27 cellular contexts compared by ENCODE assay signal in genomic region chr3:187259171-187259570, GRCh38. TPM values are rescaled to one million over a fixed set of nuclear protein-coding genes. Genes with fewer than 3 reads are reported as not detected.
A peak's percentile ranks its signal among the peaks of the same experiment; 100 is the strongest.
DNase-seq lines count a peak whose midpoint lies in the region; ATAC-seq and TF ChIP-seq lines count a peak whose summit lies in the region.
"Had no signal": no experiment of that assay in that cellular context is flagged by ENCODE, and none has a peak within 500 bp of the region (broad histone marks: within the 10 kb centered on the region; RNA-seq: fewer than 3 reads in every experiment).

No MANE protein-coding gene starts in this region.

- CTCF ChIA-PET in IMR-90 (lab: Yijun Ruan, JAX): interaction anchor here (0.6 to 1.5 kb wide), 3 partner anchors 8 to 60 kb away, joined by 3 to 4 read pairs (median 4); no protein-coding TSS in a partner anchor

- no CpG with 5 or more reads among the region's 2 CpGs for WGBS in IMR-90 (ENCODE audit: extremely low coverage in 2 of 2, insufficient read length in 1 of 2), 2 experiments
- WGBS in hepatocyte (ENCODE audit: low lambda C conversion rate, missing lambda C conversion rate): 71% methylated on average over 2 of the region's 2 CpGs

- no peak overlapping the region for H3K4me3 ChIP-seq in GM23338
- H3K4me3 ChIP-seq in IMR-90 (ENCODE audit: insufficient read depth, low read depth, low read length): no peak overlapping the region
- H3K4me3 ChIP-seq in hepatocyte: no peak overlapping the region
- H3K4me3 ChIP-seq: A549, GM23248 had no signal

- no peaks in the 10 kb centered on the region for H3F3A ChIP-seq in GM23338 (replicated peaks; ENCODE audit: low read depth)

- in situ Hi-C loops in IMR-90 (cut with MboI; ENCODE audit: low sequenced_read_pairs) (no loop called here), GM13976 (cut with MboI; ENCODE audit: low sequenced_read_pairs, unreplicated experiment) (no loop called here)

- H4K5ac ChIP-seq in IMR-90 (ENCODE audit: low read depth, low read length): no peak overlapping the region

- no peak overlapping the region for H3K23ac ChIP-seq in IMR-90 (ENCODE audit: low read depth, low read length)

- H3K9ac ChIP-seq in IMR-90 (ENCODE audit: low read depth, low read length): no peak overlapping the region
- H3K9ac ChIP-seq: GM23248, SK-N-SH had no signal

- H3K27ac ChIP-seq in GM23338 (ENCODE audit: low read depth) (no peak overlapping the region), IMR-90 (ENCODE audit: insufficient read depth, low read length) (no peak overlapping the region), hepatocyte (no peak overlapping the region)
- H3K27ac ChIP-seq: A549, GM23248, HL-60 had no signal

- POLR2A ChIA-PET in IMR-90 (lab: Charles Lee; ENCODE audit: unreplicated experiment): no interaction called here

- H2AK5ac ChIP-seq in IMR-90 (ENCODE audit: low read depth, low read length): peak overlapping the region; percentile 8; the same call in 1 of the 2 replicates

- no peak overlapping the region for H2BK20ac ChIP-seq in IMR-90 (ENCODE audit: low read depth, low read length)

- H3K27me3 ChIP-seq in GM23338 (ENCODE audit: insufficient read depth) (no peaks in the 10 kb centered on the region), IMR-90 (ENCODE audit: control insufficient read depth, insufficient read depth, low read length) (no peaks in the 10 kb centered on the region), hepatocyte (no peaks in the 10 kb centered on the region)

- no peaks in the 10 kb centered on the region for H3K36me3 Mint-ChIP-seq in GM23338 (ENCODE audit: low read depth)
- H3K36me3 Mint-ChIP-seq: CD4-positive, alpha-beta memory T cell had no signal

- no TSS peak for BruUV-seq in IMR-90 (replicated peaks; lab: Mats Ljungman, UMichigan)

- H2BK120ac ChIP-seq in IMR-90 (ENCODE audit: low read depth, low read length): no peak overlapping the region

- no peaks in the 10 kb centered on the region for H3K9me3 Mint-ChIP-seq in GM23338
- H3K9me3 Mint-ChIP-seq: CD4-positive, alpha-beta memory T cell had no signal

- ATAC-seq in GM23338 (no peak), IMR-90 (ENCODE audit: low read depth) (no peak)
- ATAC-seq: A549, HCT116, PC-3 had no signal

- H2BK15ac ChIP-seq in IMR-90 (ENCODE audit: low read depth, low read length): no peak overlapping the region

- TF ChIP-seq CTCF in GM23338 (conservative IDR thresholded peaks at IDR 0.05; ENCODE audit: low read depth in 2 of 2) (peak; percentile 63 to 69), IMR-90 (conservative IDR thresholded peaks at IDR 0.05; ENCODE audit: low read depth, low read length) (no peak), hepatocyte (IDR thresholded peaks at IDR 0.05; ENCODE audit: poor library complexity) (peak; percentile 8), GM13976 (IDR thresholded peaks at IDR 0.05; ENCODE audit: borderline replicate concordance, control extremely low read depth, extremely low read depth, insufficient read depth, missing control alignments) (no peak)

- peaks cover 4% of the 10 kb centered on the region; the same call in 1 of the 2 replicates for H3K4me1 ChIP-seq in GM23338 (ENCODE audit: insufficient read depth)
- peaks cover 7% of the 10 kb centered on the region; the same call in 1 of the 2 replicates for H3K4me1 ChIP-seq in IMR-90 (ENCODE audit: control insufficient read depth, insufficient read depth, low read length)
- peaks cover 12% of the 10 kb centered on the region for H3K4me1 ChIP-seq in hepatocyte (ENCODE audit: insufficient read depth)

- H4K20me1 ChIP-seq in GM23338 (replicated peaks; ENCODE audit: insufficient read depth) (no peaks in the 10 kb centered on the region), IMR-90 (ENCODE audit: insufficient read depth, low read length) (no peaks in the 10 kb centered on the region), hepatocyte (ENCODE audit: insufficient read depth, poor library complexity, severe bottlenecking) (no peaks in the 10 kb centered on the region)

- peaks cover 2% of the 10 kb centered on the region; the same call in 2 of the 3 replicates for H3K4me1 Mint-ChIP-seq in GM23338
- H3K4me1 Mint-ChIP-seq: CD4-positive, alpha-beta memory T cell had no signal

- no peaks in the 10 kb centered on the region for H3K79me2 ChIP-seq in GM23338 (replicated peaks; ENCODE audit: insufficient read depth)
- H3K79me2 ChIP-seq in hepatocyte: no peaks in the 10 kb centered on the region

- no peak overlapping the region for H4K8ac ChIP-seq in IMR-90 (ENCODE audit: low read depth in 2 of 2, low read length in 2 of 2)

- dilution Hi-C loops in IMR-90 (cut with HindIII; ENCODE audit: low sequenced_read_pairs, unreplicated experiment): no loop called here

- H3K27me3 Mint-ChIP-seq in GM23338 (ENCODE audit: insufficient read depth, low read depth, poor library complexity): peaks cover 2% of the 10 kb centered on the region

- no peak overlapping the region for H4K91ac ChIP-seq in IMR-90 (ENCODE audit: insufficient read depth, low read depth, low read length)

- H3K9me3 ChIP-seq in IMR-90 (ENCODE audit: control insufficient read depth, insufficient read depth, low read length) (peaks cover 6% of the 10 kb centered on the region), hepatocyte (ENCODE audit: low read depth) (no peaks in the 10 kb centered on the region)
- H3K9me3 ChIP-seq: A549, SK-N-SH had no signal

- no peak overlapping the region for H3K27ac Mint-ChIP-seq in GM23338
- H3K27ac Mint-ChIP-seq: CD4-positive, alpha-beta memory T cell had no signal

- no peak overlapping the region for H2BK5ac ChIP-seq in IMR-90 (ENCODE audit: low read depth, low read length, poor library complexity, severe bottlenecking)

- no peak overlapping the region for H3K56ac ChIP-seq in IMR-90 (ENCODE audit: extremely low read depth, insufficient read depth, low read length)

- DNase-seq in GM23338 (ENCODE audit: low spot score): peak; percentile 32
- DNase-seq in IMR-90: no peak
- DNase-seq in dermis blood vessel endothelial cell: peak; percentile 6
- DNase-seq in hepatocyte (ENCODE audit: low spot score): no peak
- DNase-seq in activated effector memory CD4-positive, alpha-beta T cell treated with Interleukin-2 at 50 U/mL for 16 hours: no peak
- no peak for DNase-seq in GM13976 (ENCODE audit: low spot score)
- no peak for DNase-seq in DMS79 (lab: John Stamatoyannopoulos, UW)
- DNase-seq: C1 segment of cervical spinal cord; CD4-positive, alpha-beta memory T cell; COR-L47; GF-D8; GM23248; Kasumi-1; MV-4-11; NCI-H1105; NCI-H146; NCI-H1930; NCI-H446; NCI-H524 treated with DMSO at 0.1 percent for 48 hours; NCI-H774; PC-3; SK-N-SH; SW 1271 had no signal

- H3K9me1 ChIP-seq in IMR-90 (ENCODE audit: insufficient read depth, low read length): peaks cover 3% of the 10 kb centered on the region; the same call in 1 of the 2 replicates

- H2AFZ ChIP-seq in GM23338 (no peak overlapping the region), IMR-90 (replicated peaks; ENCODE audit: low read length, poor library complexity) (no peak overlapping the region), hepatocyte (no peak overlapping the region)
- H2AFZ ChIP-seq: GM23248 had no signal

- H3K18ac ChIP-seq in IMR-90 (ENCODE audit: low read depth, low read length): no peak overlapping the region; the same call in 1 of the 2 replicates

- H3K36me3 ChIP-seq in GM23338 (ENCODE audit: insufficient read depth): no peaks in the 10 kb centered on the region
- H3K36me3 ChIP-seq in IMR-90 (ENCODE audit: control insufficient read depth, insufficient read depth, low read length): peaks cover 19% of the 10 kb centered on the region
- H3K36me3 ChIP-seq in hepatocyte (replicated peaks; ENCODE audit: insufficient read depth, low read depth): no peaks in the 10 kb centered on the region

- H3K4me2 ChIP-seq in GM23338 (no peak overlapping the region), IMR-90 (ENCODE audit: low read depth, low read length) (no peak overlapping the region), hepatocyte (no peak overlapping the region)
- H3K4me2 ChIP-seq: A549, SK-N-SH had no signal

- no peak overlapping the region for H3K4ac ChIP-seq in IMR-90 (ENCODE audit: low read depth, low read length)

- no peak overlapping the region for H3K4me3 Mint-ChIP-seq in GM23338
- H3K4me3 Mint-ChIP-seq: CD4-positive, alpha-beta memory T cell had no signal

- H3K9me2 ChIP-seq in GM23338 (ENCODE audit: insufficient read depth) (peaks cover 4% of the 10 kb centered on the region; the same call in 1 of the 2 replicates), hepatocyte (replicated peaks; ENCODE audit: insufficient read depth) (no peaks in the 10 kb centered on the region)
- H3K9me2 ChIP-seq: SK-N-SH had no signal

- TF ChIP-seq POLR2A in IMR-90 (IDR thresholded peaks at IDR 0.05; ENCODE audit: low read depth, low read length): no peak

- no peak overlapping the region for H3K14ac ChIP-seq in IMR-90 (replicated peaks; ENCODE audit: low read depth, low read length)

- intact Hi-C loops in IMR-90 (cut with micrococcal nuclease): no loop called here

- H2AK9ac ChIP-seq in IMR-90 (replicated peaks; ENCODE audit: low read depth, low read length, poor library complexity): no peak overlapping the region

- H3K79me1 ChIP-seq in IMR-90 (ENCODE audit: low read depth in 1 of 2, low read length in 2 of 2): no peaks in the 10 kb centered on the region

- no peak for TF ChIP-seq RAD21 in IMR-90 (IDR thresholded peaks at IDR 0.05; ENCODE audit: low read length)

TF ChIP-seq in GM23338, 12 proteins besides CTCF, POLR2A, EP300 and RAD21:
- TF ChIP-seq JUNB (IDR thresholded peaks at IDR 0.05; ENCODE audit: unreplicated experiment): no peak

TF ChIP-seq in IMR-90, 13 proteins besides CTCF, POLR2A, EP300 and RAD21 (continues in another document):
- no peak for TF ChIP-seq USF2 (IDR thresholded peaks at IDR 0.05; ENCODE audit: low read depth, low read length)

RNA-seq across cellular contexts. Expression of gene MASP1, which starts 32.4 kb away (rescaled TPM):
- 1.6 and 5.9 TPM in 2 replicates for total RNA-seq in GM23338 (2014; rRNA removed; shearing (Covaris generic))
- polyA plus RNA-seq in GM23338 (2016; fragmentation: Nextera tagmentation; extraction: Ambion mirVana) (1.4 and 3.0 TPM in 2 replicates), IMR-90 (2012; rRNA removed) (14.7 and 16.2 TPM in 2 replicates), hepatocyte (18.1 and 23.3 TPM in 2 replicates)
- total RNA-seq in IMR-90 (2012; rRNA removed) (13.1 TPM in 2 replicates), dermis blood vessel endothelial cell (0.68 and 2.3 TPM in 2 replicates), hepatocyte (25.1 and 29.0 TPM in 2 replicates)
- 23.1 and 36.2 TPM in 2 replicates for polyA plus RNA-seq in IMR-90 (2012; cell fraction: cytosol; rRNA removed)
- 15.5 and 19.8 TPM in 2 replicates for polyA plus RNA-seq in IMR-90 (2012; cell fraction: nucleus; rRNA removed; ENCODE audit: low replicate concordance)
- total RNA-seq: CD4-positive, alpha-beta memory T cell; MCF 10A had no signal
- polyA plus RNA-seq: CD4-positive, alpha-beta memory T cell; SK-N-SH had no signal

Comparison
In these comparisons a context has a peak if more than half of its experiments do, and no peak if none do; other contexts are left out.
1. DNase-seq: peak in GM23338 (single experiment) and dermis blood vessel endothelial cell (single experiment); none in IMR-90 (single experiment), hepatocyte (single experiment), activated effector memory CD4-positive, alpha-beta T cell treated with Interleukin-2 at 50 U/mL for 16 hours (single experiment), GM13976 (single experiment) and DMS79 (single experiment).
2. CTCF ChIP-seq: peak in GM23338 (2 of 2) and hepatocyte (single experiment); none in IMR-90 (single experiment) and GM13976 (single experiment).